ENCODE assay signal across 10 cellular contexts in genomic region chr10:69425513-69426298, GRCh38. TPM values are rescaled to one million over a fixed set of nuclear protein-coding genes. Genes with fewer than 3 reads are reported as not detected.
DNase-seq lines count a peak whose midpoint lies in the region; ATAC-seq and FAIRE-seq lines count a peak whose summit lies in the region.
"Had no signal": no experiment of that assay in that cellular context is flagged by ENCODE, and none has a peak within 500 bp of the region (broad histone marks: within the 10 kb centered on the region; RNA-seq: fewer than 3 reads in every experiment).

No MANE protein-coding gene starts in this region.

- peak overlapping the region; percentile 54 for H3K27ac ChIP-seq in effector memory CD4-positive, alpha-beta T cell (ENCODE audit: insufficient read depth, low read length, poor library complexity, severe bottlenecking)
- H3K27ac ChIP-seq in small intestine (ENCODE audit: low read depth in 1 of 2, low read length in 1 of 2): peak overlapping the region; percentile 63 to 87

- no peak overlapping the region for H3K4me3 ChIP-seq in effector memory CD4-positive, alpha-beta T cell (ENCODE audit: insufficient read depth, low read depth, low read length, poor library complexity, severe bottlenecking)
- no peak overlapping the region for H3K4me3 ChIP-seq in small intestine (ENCODE audit: low read depth in 1 of 2, low read length in 2 of 2)

- intact Hi-C loops in sciatic nerve (cut with DNase I): loop anchor here (5.0 kb wide), 1 partner anchor 82 kb away; no protein-coding TSS in a partner anchor

- DNase-seq in activated CD4-positive, CD25-positive, alpha-beta regulatory T cell (lab: John Stamatoyannopoulos, UW): no peak
- DNase-seq in NCI-H526 treated with DMSO at 0.1 percent for 48 hours (lab: John Stamatoyannopoulos, UW) (peak; percentile 12), small intestine (peak; percentile 93), sciatic nerve (ENCODE audit: low spot score) (no peak)
- peak; percentile 47 to 60 (median 50) for DNase-seq in effector memory CD4-positive, alpha-beta T cell
- DNase-seq: activated T-cell treated with anti-CD3 and anti-CD28 coated beads, Interleukin-2, amount 50 U/mL, for 72 hours had no signal

- no peaks in the 10 kb centered on the region for H3K27me3 ChIP-seq in effector memory CD4-positive, alpha-beta T cell (replicated peaks; ENCODE audit: control insufficient read depth, insufficient read depth, low read length, poor library complexity, severe bottlenecking)
- no peaks in the 10 kb centered on the region for H3K27me3 ChIP-seq in small intestine (ENCODE audit: control insufficient read depth in 2 of 2, insufficient read depth in 2 of 2, low read length in 2 of 2)

- 11 to 38% (median 18%) methylated on average over 5 of the region's 5 CpGs for WGBS in small intestine, 3 donors

- FAIRE-seq in small intestine (lab: Jason Lieb, UNC): no peak

- ATAC-seq in activated CD4-positive, CD25-positive, alpha-beta regulatory T cell treated with anti-CD3 and anti-CD28 coated beads, Interleukin-2, amount 50 U/mL, for 24 hours: peak; percentile 56 to 61
- ATAC-seq in sciatic nerve (no peak), HG02759 (IDR thresholded peaks at IDR 0.05; ENCODE audit: unreplicated experiment) (no peak), GM19023 (IDR thresholded peaks at IDR 0.05; ENCODE audit: unreplicated experiment) (no peak)
- ATAC-seq: Right ventricle myocardium inferior had no signal

- H3K4me1 ChIP-seq in effector memory CD4-positive, alpha-beta T cell (ENCODE audit: control insufficient read depth, insufficient read depth, low read length, poor library complexity, severe bottlenecking): peaks cover 38% of the 10 kb centered on the region
- peaks cover 7 to 9% of the 10 kb centered on the region in 2 donors for H3K4me1 ChIP-seq in small intestine (ENCODE audit: control insufficient read depth in 2 of 2, insufficient read depth in 1 of 2, low read depth in 1 of 2, low read length in 1 of 2)

- H3K9me3 ChIP-seq in effector memory CD4-positive, alpha-beta T cell (ENCODE audit: control insufficient read depth, low read length): no peaks in the 10 kb centered on the region
- no peaks in the 10 kb centered on the region for H3K9me3 ChIP-seq in small intestine (ENCODE audit: control insufficient read depth, low read depth)

- H3K36me3 ChIP-seq in effector memory CD4-positive, alpha-beta T cell (ENCODE audit: control insufficient read depth, insufficient read depth, low read length): no peaks in the 10 kb centered on the region
- H3K36me3 ChIP-seq in small intestine (ENCODE audit: control insufficient read depth in 2 of 2, insufficient read depth in 2 of 2, low read length in 2 of 2): no peaks in the 10 kb centered on the region

RNA-seq across cellular contexts. Expression of gene TACR2, which starts 9.0 kb away (rescaled TPM):
- polyA plus RNA-seq in small intestine: 1 to 10 TPM in 1 of 3 donors, under 1 TPM in 1, not detected in 1; 0.81 to 4.0 TPM
- total RNA-seq in sciatic nerve: 0.53 TPM
- total RNA-seq: activated T-cell treated with anti-CD3 and anti-CD28 coated beads, Interleukin-2, amount 50 U/mL, for 72 hours had no signal

RNA-seq across cellular contexts. Expression of gene TSPAN15, which starts 25.6 kb away (rescaled TPM):
- polyA plus RNA-seq in small intestine: 10 to 100 TPM; 43.2 to 72.1 (median 47.0) TPM
- total RNA-seq in sciatic nerve: 103 TPM

Comparison
In these comparisons a context has a peak if more than half of its experiments do, and no peak if none do; other contexts are left out.
1. ATAC-seq: peak in activated CD4-positive, CD25-positive, alpha-beta regulatory T cell treated with anti-CD3 and anti-CD28 coated beads, Interleukin-2, amount 50 U/mL, for 24 hours (2 of 2); none in sciatic nerve (single experiment), HG02759 (single experiment) and GM19023 (single experiment).
2. DNase-seq: peak in NCI-H526 treated with DMSO at 0.1 percent for 48 hours (single experiment), effector memory CD4-positive, alpha-beta T cell (3 of 3) and small intestine (single experiment); none in activated CD4-positive, CD25-positive, alpha-beta regulatory T cell (0 of 4) and sciatic nerve (single experiment).